Comparison of ENCODE assay signal across 8 cellular contexts in genomic region chr10:112949128-112949823, GRCh38.
A peak's percentile ranks its signal among the peaks of the same experiment; 100 is the strongest.
DNase-seq lines count a peak whose midpoint lies in the region; FAIRE-seq and TF ChIP-seq lines count a peak whose summit lies in the region.

No MANE protein-coding gene starts in this region.

- peak overlapping the region; percentile 2; the same call in 1 of the 2 replicates for H3K4me2 ChIP-seq in KMS-11

- no peak for FAIRE-seq in D721Med (lab: Jason Lieb, UNC)

- peaks cover 5% of the 10 kb centered on the region for H3K4me1 ChIP-seq in KMS-11 (ENCODE audit: low read depth, poor library complexity, severe bottlenecking)
- peaks cover 13% of the 10 kb centered on the region for H3K4me1 ChIP-seq in muscle layer of colon (ENCODE audit: insufficient read depth, low read length)

- peak overlapping the region; percentile 61; the same call in 1 of the 2 replicates for H2AFZ ChIP-seq in KMS-11 (ENCODE audit: low read depth)

- no peaks in the 10 kb centered on the region for H3K79me2 ChIP-seq in KMS-11 (ENCODE audit: insufficient read depth, low read depth)

- no peak overlapping the region for H3K9ac ChIP-seq in KMS-11
- H3K9ac ChIP-seq in muscle layer of colon (ENCODE audit: low read length): no peak overlapping the region

- DNase-seq in AG09309 (ENCODE audit: low read depth): no peak
- DNase-seq in D721Med (ENCODE audit: insufficient read length, low spot score): no peak
- DNase-seq in GM13977 (ENCODE audit: low spot score): no peak
- DNase-seq in SIG-M5 (lab: John Stamatoyannopoulos, UW): no peak
- DNase-seq in NCI-H2227 treated with DMSO at 0.1 percent for 48 hours (lab: John Stamatoyannopoulos, UW): no peak

- 0 out of 2 replicates have a peak, but pooled peaks cover 2% of the 10 kb centered on the region for H3K27me3 ChIP-seq in KMS-11 (ENCODE audit: insufficient read depth, low read depth)
- no peaks in the 10 kb centered on the region for H3K27me3 ChIP-seq in muscle layer of colon (ENCODE audit: control insufficient read depth in 1 of 2, insufficient read depth in 2 of 2, low read length in 2 of 2)

- no peak for TF ChIP-seq CTCF in AG09309 (IDR thresholded peaks at IDR 0.05; ENCODE audit: control insufficient read depth, insufficient read depth, low read depth, low read length, missing control alignments)
- TF ChIP-seq CTCF in KMS-11 (conservative IDR thresholded peaks at IDR 0.05; ENCODE audit: low read depth, low read length): no peak
- no peak for TF ChIP-seq CTCF in D721Med (IDR thresholded peaks at IDR 0.05; ENCODE audit: insufficient read depth, missing control alignments)
- TF ChIP-seq CTCF in GM13977 (IDR thresholded peaks at IDR 0.05; ENCODE audit: extremely low read depth, insufficient read depth, missing control alignments): no peak

- H3K4me3 ChIP-seq in AG09309 (ENCODE audit: control insufficient read depth, low read depth, low read length): peak overlapping the region; percentile 50
- H3K4me3 ChIP-seq in KMS-11 (IDR thresholded peaks at IDR 0.05; ENCODE audit: insufficient read depth, low read depth, low read length): no peak overlapping the region
- H3K4me3 ChIP-seq in muscle layer of colon (ENCODE audit: low read depth in 1 of 2, low read length in 2 of 2): peak overlapping the region; percentile 9 to 22

- no peaks in the 10 kb centered on the region for H3K9me3 ChIP-seq in muscle layer of colon (ENCODE audit: low read length)

- no peak overlapping the region for H3K27ac ChIP-seq in KMS-11
- peak overlapping the region; percentile 60 for H3K27ac ChIP-seq in cingulate gyrus (ENCODE audit: low read depth, low read length)
- H3K27ac ChIP-seq in muscle layer of colon (ENCODE audit: low read depth, low read length): peak overlapping the region; percentile 77

- no peaks in the 10 kb centered on the region for H3K36me3 ChIP-seq in KMS-11 (ENCODE audit: insufficient read depth)
- H3K36me3 ChIP-seq in muscle layer of colon (ENCODE audit: insufficient read depth, low read length): no peaks in the 10 kb centered on the region

- no peaks in the 10 kb centered on the region for H4K20me1 ChIP-seq in KMS-11 (ENCODE audit: insufficient read depth)

- in situ Hi-C loops in GM13977 (cut with MboI; ENCODE audit: low pct_unique_long_range_greater_than_20kb, low sequenced_read_pairs, unreplicated experiment): no loop called here
